Comparison of ENCODE assay signal across 8 cellular contexts in the genomic region with DNA sequence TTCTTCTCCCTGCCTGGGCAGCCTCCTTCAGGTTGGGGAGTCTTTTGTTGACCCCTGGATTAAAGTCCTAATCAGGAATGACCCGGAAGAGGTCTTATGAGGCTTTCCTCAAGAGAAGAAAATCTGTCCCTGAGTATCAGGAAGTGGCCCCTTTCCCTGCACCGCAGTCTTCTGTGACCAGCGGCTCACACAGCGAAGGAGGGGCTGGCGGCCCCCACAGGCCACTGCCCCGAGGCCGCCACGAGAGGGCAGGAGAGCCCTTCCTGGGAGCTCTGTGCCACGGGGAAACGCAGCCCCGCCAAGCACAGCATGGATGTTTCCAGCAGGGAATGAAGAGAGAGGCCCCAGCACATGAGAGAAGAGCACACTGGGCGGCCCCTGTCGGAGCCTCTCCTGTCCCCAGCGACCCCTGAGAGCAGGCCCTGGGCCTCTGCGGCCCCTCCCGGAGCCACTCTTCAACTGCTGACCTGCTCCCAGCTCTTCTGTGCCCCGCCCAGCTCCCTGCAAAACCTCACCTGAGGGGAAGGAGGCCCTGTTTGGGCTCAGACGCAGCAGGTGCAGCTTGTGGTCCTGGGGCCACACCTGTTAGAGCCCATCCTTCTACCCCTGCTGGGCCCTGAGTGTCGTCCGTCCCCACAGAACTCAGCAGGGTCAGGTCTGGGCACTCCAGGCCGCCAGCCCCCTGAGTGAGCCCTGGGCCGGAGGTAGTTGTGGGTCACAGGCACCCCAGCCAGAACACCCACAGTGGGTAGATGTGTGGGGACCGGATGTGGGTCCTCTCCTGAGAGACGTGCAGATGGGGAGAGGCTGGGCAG. TPM values are rescaled to one million over a fixed set of nuclear protein-coding genes. Genes with fewer than 3 reads are reported as not detected.
DNase-seq lines count a peak whose midpoint lies in the region; ATAC-seq and TF ChIP-seq lines count a peak whose summit lies in the region.

No MANE protein-coding gene starts in this region.

- peaks cover 14% of the 10 kb centered on the region for H3K79me2 ChIP-seq in neural progenitor cell (ENCODE audit: low read depth)

- peak overlapping the region; percentile 39 for H3K4me2 ChIP-seq in neural progenitor cell

- H3K4me1 Mint-ChIP-seq in neural progenitor cell: peaks cover 53% of the 10 kb centered on the region

- peaks cover 13% of the 10 kb centered on the region for H3K9me3 Mint-ChIP-seq in neural progenitor cell

- H4K20me1 ChIP-seq in neural progenitor cell (ENCODE audit: low read depth): peaks cover 11% of the 10 kb centered on the region

- no peak for ATAC-seq in HG03469 (IDR thresholded peaks at IDR 0.05; ENCODE audit: unreplicated experiment)

- no peak overlapping the region for H3K27ac Mint-ChIP-seq in neural progenitor cell

- no peak overlapping the region for H3K9ac ChIP-seq in neural progenitor cell

- DNase-seq in EH (ENCODE audit: low read depth) (peak; percentile 91), LNCaP clone FGC (ENCODE audit: low read depth) (peak; percentile 23), SIG-M5 treated with dmso at 0.1 percent for 504 hours (lab: John Stamatoyannopoulos, UW; ENCODE audit: unreplicated experiment) (peak; percentile 87), fibroblast of the conjunctiva (ENCODE audit: low read depth) (peak; percentile 66), neural progenitor cell (ENCODE audit: low spot score) (peak; percentile 94), stomach (peak; percentile 84)
- DNase-seq in activated effector memory CD4-positive, alpha-beta T cell treated with anti-CD3 and anti-CD28 coated beads, Interleukin-2, amount 50 U/mL, for 16 hours: peak; percentile 89

- H3F3A ChIP-seq in neural progenitor cell (ENCODE audit: low read depth): peaks cover 14% of the 10 kb centered on the region

- 16 to 22% (median 19%) methylated on average over 16 to 24 of the region's 24 CpGs for WGBS in stomach, 5 donors

- TF ChIP-seq POLR2A in stomach (IDR thresholded peaks at IDR 0.05): no peak

- H2AFZ ChIP-seq in neural progenitor cell (replicated peaks): no peak overlapping the region

- peaks cover 6% of the 10 kb centered on the region for H3K36me3 Mint-ChIP-seq in neural progenitor cell

- H3K27me3 ChIP-seq in neural progenitor cell (no peaks in the 10 kb centered on the region), stomach (peaks cover 0 to 24% (median 12%) of the 10 kb centered on the region in 3 donors)

- H3K4me3 ChIP-seq in LNCaP clone FGC (ENCODE audit: low read depth, low read length) (no peak overlapping the region), neural progenitor cell (no peak overlapping the region), stomach (peak overlapping the region in 1 of 4 donors; percentile 31)

- H3K9me3 ChIP-seq in neural progenitor cell (ENCODE audit: low read depth) (no peaks in the 10 kb centered on the region), stomach (no peaks in the 10 kb centered on the region)

- H3K4me1 ChIP-seq in neural progenitor cell (peaks cover 21% of the 10 kb centered on the region), stomach (peaks cover 39 to 53% (median 49%) of the 10 kb centered on the region in 4 donors)

- peaks cover 5% of the 10 kb centered on the region for H3K27me3 Mint-ChIP-seq in neural progenitor cell (ENCODE audit: insufficient read depth, low read depth)

- H3K36me3 ChIP-seq in neural progenitor cell (no peaks in the 10 kb centered on the region), stomach (no peaks in the 10 kb centered on the region)

- intact Hi-C loops in stomach (cut with DNase I; ENCODE audit: low total_unique reads): loop anchor here (5.0 kb wide), 1 partner anchor 150 kb away; no protein-coding TSS in a partner anchor

- peak; percentile 95 for TF ChIP-seq CTCF in LNCaP clone FGC (IDR thresholded peaks at IDR 0.05; ENCODE audit: control insufficient read depth, extremely low read depth, insufficient read depth)
- peak; percentile 97 for TF ChIP-seq CTCF in neural progenitor cell (IDR thresholded peaks at IDR 0.05)
- TF ChIP-seq CTCF in stomach (IDR thresholded peaks at IDR 0.05): peak in 5 of 7 experiments; percentile 95 to 98 (median 98)

- H3K4me3 Mint-ChIP-seq in neural progenitor cell: no peak overlapping the region

- TF ChIP-seq EP300 in stomach (IDR thresholded peaks at IDR 0.05): no peak

- no peak overlapping the region for H3K27ac ChIP-seq in neural progenitor cell
- peak overlapping the region in 4 of 5 donors; percentile 88 to 93 (median 90) for H3K27ac ChIP-seq in stomach

RNA-seq across cellular contexts. Expression of a gene that starts 4.9 kb away (rescaled TPM):
- total RNA-seq in neural progenitor cell (ENCODE audit: low replicate concordance) (28.5 and 42.7 TPM in 2 replicates), stomach (10 to 100 TPM; 19.2 to 34.2 (median 29.3) TPM)
- 10 to 100 TPM in 1 of 3 donors, 1 to 10 TPM in 2; 7.4 to 15.9 (median 9.5) TPM for polyA plus RNA-seq in stomach

Comparison
In these comparisons a context has a peak if more than half of its experiments do, and no peak if none do; other contexts are left out.
1. DNase-seq: peak in every context shown above with its lines; median percentile 94 in neural progenitor cell; 91 in EH; 89 in activated effector memory CD4-positive, alpha-beta T cell treated with anti-CD3 and anti-CD28 coated beads, Interleukin-2, amount 50 U/mL, for 16 hours; 87 in SIG-M5 treated with dmso at 0.1 percent for 504 hours; 84 in stomach; 66 in fibroblast of the conjunctiva; 23 in LNCaP clone FGC.